ENCODE assay signal across 2 cellular contexts in genomic region chr1:219563568-219563967, GRCh38.
TF ChIP-seq lines count a peak whose summit lies in the region.

No MANE protein-coding gene starts in this region.

TF ChIP-seq in HepG2, 621 proteins besides CTCF, POLR2A, EP300 and RAD21:
- 0 out of 2 replicates have a peak, but pooled peaks have one; percentile 16 for TF ChIP-seq SP5 (CRISPR knock-in tag; IDR thresholded peaks at IDR 0.05; ENCODE audit: borderline replicate concordance, low read depth)
- TF ChIP-seq GATAD2A (CRISPR knock-in tag; IDR thresholded peaks at IDR 0.05), result no peak
- TF ChIP-seq ZNF589 (CRISPR knock-in tag; conservative IDR thresholded peaks at IDR 0.05), result no peak
- TF ChIP-seq ZNF629 (CRISPR knock-in tag; conservative IDR thresholded peaks at IDR 0.05), result peak; percentile 67
- TF ChIP-seq SOX13 (IDR thresholded peaks at IDR 0.05), result no peak
- TF ChIP-seq SOX13 (CRISPR knock-in tag; conservative IDR thresholded peaks at IDR 0.05 in 1 of 2, IDR thresholded peaks at IDR 0.05 in 1 of 2), result 0 out of 4 replicates have a peak, but pooled peaks of 1 of the 2 experiments have one; percentile 24
- TF ChIP-seq MEF2D (CRISPR knock-in tag; IDR thresholded peaks at IDR 0.05), result no peak

TF ChIP-seq in H1, 55 proteins besides CTCF, POLR2A, EP300 and RAD21:
- no peak for TF ChIP-seq GTF2F1 (IDR thresholded peaks at IDR 0.05; ENCODE audit: borderline replicate concordance, low read depth, low read length)
- no peak for TF ChIP-seq POU5F1 (IDR thresholded peaks at IDR 0.05; ENCODE audit: low read depth, low read length)
- TF ChIP-seq TAF7 (optimal IDR thresholded peaks at IDR 0.05; ENCODE audit: borderline replicate concordance, low read depth, low read length), result no peak
- TF ChIP-seq SIN3A (conservative IDR thresholded peaks at IDR 0.05 in 1 of 2, IDR thresholded peaks at IDR 0.05 in 1 of 2; ENCODE audit: low read depth in 1 of 2, low read length in 2 of 2), result no peak
- TF ChIP-seq RBBP5 (IDR thresholded peaks at IDR 0.05; ENCODE audit: borderline replicate concordance, low read depth, low read length), result no peak
- TF ChIP-seq CTBP2 (IDR thresholded peaks at IDR 0.05; ENCODE audit: borderline replicate concordance, insufficient read depth, insufficient read length, low read length), result no peak
- TF ChIP-seq RFX5 (IDR thresholded peaks at IDR 0.05; ENCODE audit: borderline replicate concordance, low read depth, low read length), result no peak
- no peak for TF ChIP-seq GABPA (IDR thresholded peaks at IDR 0.05; ENCODE audit: borderline replicate concordance, insufficient read depth, low read length)
- TF ChIP-seq CHD2 (IDR thresholded peaks at IDR 0.05; ENCODE audit: low read length), result no peak
- TF ChIP-seq KDM4A (IDR thresholded peaks at IDR 0.05; ENCODE audit: low read depth, low read length, severe bottlenecking), result no peak
- no peak for TF ChIP-seq ZNF274 (IDR thresholded peaks at IDR 0.05; ENCODE audit: borderline replicate concordance, extremely low read depth, low read length)
- no peak for TF ChIP-seq NANOG (IDR thresholded peaks at IDR 0.05; ENCODE audit: insufficient read depth, low read depth, low read length, poor library complexity, severe bottlenecking)
- TF ChIP-seq MAX (IDR thresholded peaks at IDR 0.05), result no peak
- TF ChIP-seq POLR2AphosphoS5 (IDR thresholded peaks at IDR 0.05; ENCODE audit: low read depth, low read length), result no peak
- TF ChIP-seq CBX5 (IDR thresholded peaks at IDR 0.05; ENCODE audit: low read depth, low read length), result no peak
- TF ChIP-seq SUZ12 (IDR thresholded peaks at IDR 0.05; ENCODE audit: low read length), result no peak
- TF ChIP-seq TBP (IDR thresholded peaks at IDR 0.05; ENCODE audit: low read depth, low read length), result no peak
TF ChIP-seq in H1: peak in this region for 0.
